In the genomic region with DNA sequence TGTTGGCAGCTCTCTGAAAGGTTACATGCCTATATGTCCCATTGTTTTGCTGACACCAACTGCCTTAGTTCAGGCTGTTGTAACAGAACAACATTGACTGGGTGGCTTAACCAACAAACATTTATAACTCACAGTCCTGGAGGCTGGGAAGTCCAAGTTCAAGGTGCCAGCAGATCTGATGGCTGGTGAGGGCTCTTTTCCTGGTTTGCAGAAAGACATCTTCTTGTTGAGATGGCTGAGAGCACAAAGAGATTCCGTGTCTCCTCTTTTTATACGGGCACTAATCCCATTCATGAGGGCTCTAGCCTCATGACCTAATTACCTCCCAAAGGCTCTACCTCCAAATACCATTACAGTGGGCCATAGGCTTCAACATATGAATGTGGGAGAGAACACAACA, we compare ENCODE assay signal across 27 cellular contexts. TPM values are rescaled to one million over a fixed set of nuclear protein-coding genes. Genes with fewer than 3 reads are reported as not detected.
DNase-seq lines count a peak whose midpoint lies in the region; ATAC-seq, FAIRE-seq and TF ChIP-seq lines count a peak whose summit lies in the region.
"Had no signal": no experiment of that assay in that cellular context is flagged by ENCODE, and none has a peak within 500 bp of the region (broad histone marks: within the 10 kb centered on the region; RNA-seq: fewer than 3 reads in every experiment).

No MANE protein-coding gene starts in this region.

- intact Hi-C loops in HepG2 (cut with micrococcal nuclease; ENCODE audit: unreplicated experiment) (no loop called here), right lobe of liver (cut with DNase I) (no loop called here)

- no peak overlapping the region for H3K4me3 Mint-ChIP-seq in activated naive CD4-positive, alpha-beta T cell treated with anti-CD3 and anti-CD28 coated beads, Interleukin-2, amount 50 U/mL, for 24 hours
- no peak overlapping the region for H3K4me3 Mint-ChIP-seq in stimulated activated effector memory CD8-positive, alpha-beta T cell treated with anti-CD3 and anti-CD28 coated beads, Interleukin-12 subunit alpha, Interleukin-12 subunit beta, amount 100 ng/mL, for 72 hours
- H3K4me3 Mint-ChIP-seq: CD14-positive monocyte; CD4-positive, alpha-beta memory T cell; CD8-positive, alpha-beta memory T cell had no signal

- POLR2A ChIA-PET in HepG2 (lab: Yijun Ruan, JAX) = no interaction called here

- H3K9me3 ChIP-seq in HepG2 (ENCODE audit: low read length) (no peaks in the 10 kb centered on the region), right lobe of liver (no peaks in the 10 kb centered on the region)
- H3K9me3 ChIP-seq: BE2C, BLaER1 had no signal

- no peaks in the 10 kb centered on the region for H3K27me3 Mint-ChIP-seq in activated naive CD4-positive, alpha-beta T cell treated with anti-CD3 and anti-CD28 coated beads, Interleukin-2, amount 50 U/mL, for 24 hours
- H3K27me3 Mint-ChIP-seq: CD8-positive, alpha-beta memory T cell had no signal

- H3K36me3 ChIP-seq in HepG2 (replicated peaks in 1 of 2; ENCODE audit: control insufficient read depth in 1 of 2, insufficient read depth in 2 of 2, low read length in 2 of 2) (no peaks in the 10 kb centered on the region), right lobe of liver (no peaks in the 10 kb centered on the region)
- H3K36me3 ChIP-seq: BE2C, BLaER1 had no signal

- in situ Hi-C loops in HepG2 (cut with HindIII; ENCODE audit: extremely low pct_ligation_motif_present, low pct_unique_long_range_greater_than_20kb) = no loop called here

- TF ChIP-seq POLR2A in HepG2 (IDR thresholded peaks at IDR 0.05; ENCODE audit: insufficient read depth in 1 of 2, low read depth in 2 of 2, low read length in 2 of 2) (no peak), right lobe of liver (IDR thresholded peaks at IDR 0.05) (no peak)

- DNase-seq in activated naive CD4-positive, alpha-beta T cell treated with anti-CD3 and anti-CD28 coated beads, Interleukin-2, amount 50 U/mL, for 16 hours = no peak
- DNase-seq in HepG2 (ENCODE audit: low spot score) (no peak), right lobe of liver (no peak), HCEC 1CT (no peak)
- DNase-seq in stimulated activated effector memory CD8-positive, alpha-beta T cell treated with anti-CD3 and anti-CD28 coated beads, Interleukin-12 subunit alpha, Interleukin-12 subunit beta, amount 100 ng/mL, for 72 hours (ENCODE audit: low spot score in 2 of 2) = no peak
- DNase-seq: 8988T; ACHN; BE2C; C1 segment of cervical spinal cord; CD4-positive, alpha-beta memory T cell; CD4-positive, CD25-positive, alpha-beta regulatory T cell; CD8-positive, alpha-beta memory T cell; COR-L47; DMS 273 treated with DMSO at 0.1 percent for 48 hours; DMS153; DMS53; DMS79; DND-41; EL; GDM1 had no signal

- peak overlapping the region; percentile 11 for H3K27ac Mint-ChIP-seq in activated naive CD4-positive, alpha-beta T cell treated with anti-CD3 and anti-CD28 coated beads, Interleukin-2, amount 50 U/mL, for 24 hours
- H3K27ac Mint-ChIP-seq in stimulated activated effector memory CD8-positive, alpha-beta T cell treated with anti-CD3 and anti-CD28 coated beads, Interleukin-12 subunit alpha, Interleukin-12 subunit beta, amount 100 ng/mL, for 72 hours = peak overlapping the region; percentile 18
- H3K27ac Mint-ChIP-seq: CD14-positive monocyte; CD8-positive, alpha-beta memory T cell had no signal

- H2AFZ ChIP-seq in HepG2 (ENCODE audit: low read length) = no peak overlapping the region

- no peak for TF ChIP-seq RAD21 in HepG2 (CRISPR knock-in tag; IDR thresholded peaks at IDR 0.05)

- TF ChIP-seq CTCF in HepG2 (CRISPR knock-in tag; IDR thresholded peaks at IDR 0.05) (no peak), right lobe of liver (IDR thresholded peaks at IDR 0.05) (no peak)

- H3K9ac ChIP-seq in HepG2 (ENCODE audit: insufficient read depth, low read depth, low read length) = no peak overlapping the region
- H3K9ac ChIP-seq: BLaER1 had no signal

- ATAC-seq in HepG2 (no peak), right lobe of liver (no peak)
- no peak for ATAC-seq in stimulated activated effector memory CD8-positive, alpha-beta T cell treated with anti-CD3 and anti-CD28 coated beads, Interleukin-12 subunit alpha, Interleukin-12 subunit beta, amount 100 ng/mL, for 72 hours
- ATAC-seq: GM12878 had no signal

- H3K4me1 Mint-ChIP-seq in activated naive CD4-positive, alpha-beta T cell treated with anti-CD3 and anti-CD28 coated beads, Interleukin-2, amount 50 U/mL, for 24 hours = peaks cover 23% of the 10 kb centered on the region
- peaks cover 13% of the 10 kb centered on the region for H3K4me1 Mint-ChIP-seq in stimulated activated effector memory CD8-positive, alpha-beta T cell treated with anti-CD3 and anti-CD28 coated beads, Interleukin-12 subunit alpha, Interleukin-12 subunit beta, amount 100 ng/mL, for 72 hours

- no peaks in the 10 kb centered on the region for H3K9me3 Mint-ChIP-seq in activated naive CD4-positive, alpha-beta T cell treated with anti-CD3 and anti-CD28 coated beads, Interleukin-2, amount 50 U/mL, for 24 hours
- no peaks in the 10 kb centered on the region for H3K9me3 Mint-ChIP-seq in stimulated activated effector memory CD8-positive, alpha-beta T cell treated with anti-CD3 and anti-CD28 coated beads, Interleukin-12 subunit alpha, Interleukin-12 subunit beta, amount 100 ng/mL, for 72 hours
- H3K9me3 Mint-ChIP-seq: CD4-positive, alpha-beta memory T cell; CD4-positive, CD25-positive, alpha-beta regulatory T cell; CD8-positive, alpha-beta memory T cell had no signal

- 94% methylated on average over 2 of the region's 2 CpGs for WGBS in HepG2 (ENCODE audit: low lambda C conversion rate)
- WGBS in right lobe of liver (ENCODE audit: insufficient coverage, low coverage, low lambda C conversion rate, missing lambda C conversion rate) = 100% methylated on average over 1 of the region's 2 CpGs

- H3K4me1 ChIP-seq in HepG2 (ENCODE audit: insufficient read depth, low read length) = peaks cover 23% of the 10 kb centered on the region
- no peaks in the 10 kb centered on the region for H3K4me1 ChIP-seq in right lobe of liver
- H3K4me1 ChIP-seq: BE2C, BLaER1 had no signal

- no peaks in the 10 kb centered on the region for H4K20me1 ChIP-seq in HepG2 (ENCODE audit: insufficient read depth, low read length)
- H4K20me1 ChIP-seq: BLaER1 had no signal

- H3K36me3 Mint-ChIP-seq in activated naive CD4-positive, alpha-beta T cell treated with anti-CD3 and anti-CD28 coated beads, Interleukin-2, amount 50 U/mL, for 24 hours = no peaks in the 10 kb centered on the region
- H3K36me3 Mint-ChIP-seq in stimulated activated effector memory CD8-positive, alpha-beta T cell treated with anti-CD3 and anti-CD28 coated beads, Interleukin-12 subunit alpha, Interleukin-12 subunit beta, amount 100 ng/mL, for 72 hours = no peaks in the 10 kb centered on the region
- H3K36me3 Mint-ChIP-seq: CD14-positive monocyte; CD4-positive, alpha-beta memory T cell; CD4-positive, CD25-positive, alpha-beta regulatory T cell had no signal

- peaks cover 0 to 8% of the 10 kb centered on the region in 2 experiments; a peak in 2 of 5 replicates for H3K27me3 ChIP-seq in HepG2 (ENCODE audit: control insufficient read depth in 1 of 2, insufficient read depth in 2 of 2, low read length in 2 of 2)
- no peaks in the 10 kb centered on the region for H3K27me3 ChIP-seq in right lobe of liver
- H3K27me3 ChIP-seq: BE2C had no signal

- FAIRE-seq in HepG2 (lab: Jason Lieb, UNC) = no peak
- FAIRE-seq: A204.1, GM12878, GM12892, GM18507 had no signal

- CTCF ChIA-PET in HepG2 (lab: Yijun Ruan, JAX; ENCODE audit: low intra/inter-chr PET ratio, low total read pairs) = no interaction called here

- H3K79me2 ChIP-seq in HepG2 (ENCODE audit: insufficient read depth, low read length) = no peaks in the 10 kb centered on the region

- no TSS peak for BruUV-seq in HepG2 (replicated peaks; lab: Mats Ljungman, UMichigan)

- no peak for TF ChIP-seq EP300 in HepG2 (IDR thresholded peaks at IDR 0.05; ENCODE audit: low read depth in 2 of 2, low read length in 2 of 2)
- TF ChIP-seq EP300 in HepG2 (CRISPR knock-in tag; IDR thresholded peaks at IDR 0.05; ENCODE audit: borderline replicate concordance) = no peak

- no peak overlapping the region for H3K27ac ChIP-seq in HepG2 (ENCODE audit: extremely low read length, insufficient read depth, low read length)
- no peak overlapping the region for H3K27ac ChIP-seq in right lobe of liver
- H3K27ac ChIP-seq: BLaER1 had no signal

- H3K4me3 ChIP-seq in HepG2 (replicated peaks in 1 of 3; ENCODE audit: insufficient read depth in 1 of 3, low read depth in 2 of 3, low read length in 3 of 3) (no peak overlapping the region), right lobe of liver (no peak overlapping the region)
- H3K4me3 ChIP-seq: BLaER1, GM12878 had no signal

- H3K4me2 ChIP-seq in HepG2 (ENCODE audit: low read depth, low read length) = no peak overlapping the region
- H3K4me2 ChIP-seq: BLaER1 had no signal

RNA-seq across cellular contexts. Expression of a gene that starts 10.2 kb away (rescaled TPM):
- total RNA-seq in HepG2 (2016; rRNA removed; fragmentation: Illumina TruSeq; extraction: Trizol) = 409 and 618 TPM in 2 replicates
- total RNA-seq in HepG2 (2016; cell fraction: cytosol; rRNA removed; fragmentation: Illumina TruSeq; extraction: Trizol; ENCODE audit: low read depth) = 56.4 and 56.9 TPM in 2 replicates
- 416 and 627 TPM in 2 replicates for total RNA-seq in HepG2 (2016; cell fraction: insoluble cytoplasmic fraction; rRNA removed; fragmentation: Illumina TruSeq; extraction: Trizol)
- total RNA-seq in HepG2 (2016; cell fraction: membrane; rRNA removed; fragmentation: Illumina TruSeq; extraction: Trizol) = 77.5 and 91.5 TPM in 2 replicates
- total RNA-seq in HepG2 (2016; cell fraction: nucleus; rRNA removed; fragmentation: Illumina TruSeq; extraction: Trizol) = 147 and 152 TPM in 2 replicates
- polyA plus RNA-seq in HepG2 (2011; rRNA removed) = 27.3 and 45.9 TPM in 2 replicates
- 14.4 and 19.7 TPM in 2 replicates for polyA plus RNA-seq in HepG2 (2011; cell fraction: cytosol; rRNA removed)
- 19.5 and 20.7 TPM in 2 replicates for polyA plus RNA-seq in HepG2 (2011; cell fraction: nucleus; rRNA removed)
- 58.4 and 155 TPM in 2 replicates for polyA plus RNA-seq in HepG2 (2012)
- polyA plus RNA-seq in HepG2 (2016; cell fraction: cytosol; fragmentation: Illumina TruSeq; extraction: Trizol; ENCODE audit: low read depth) = 80.3 and 82.5 TPM in 2 replicates
- 774 and 823 TPM in 2 replicates for polyA plus RNA-seq in HepG2 (2016; cell fraction: insoluble cytoplasmic fraction; fragmentation: Illumina TruSeq; extraction: Trizol; ENCODE audit: low read depth)
- 86.8 and 89.3 TPM in 2 replicates for polyA plus RNA-seq in HepG2 (2016; cell fraction: membrane; fragmentation: Illumina TruSeq; extraction: Trizol; ENCODE audit: low read depth)
- 316 and 323 TPM in 2 replicates for polyA plus RNA-seq in HepG2 (2016; cell fraction: nucleus; fragmentation: Illumina TruSeq; extraction: Trizol; ENCODE audit: insufficient read depth, low read depth)
- 11.3 and 32.5 TPM in 2 replicates for polyA minus RNA-seq in HepG2 (2011; rRNA and poly(A)+ RNA removed; ENCODE audit: low replicate concordance)
- polyA minus RNA-seq in HepG2 (2011; cell fraction: cytosol; rRNA and poly(A)+ RNA removed) = 18.3 and 20.7 TPM in 2 replicates
- 22.0 and 32.7 TPM in 2 replicates for polyA minus RNA-seq in HepG2 (2011; cell fraction: nucleus; rRNA and poly(A)+ RNA removed)
- 10 to 100 TPM in 1 of 6 experiments, 1 to 10 TPM in 5; 2.1 to 11.7 (median 6.8) TPM for total RNA-seq in right lobe of liver

RNA-seq across cellular contexts. Expression of a gene that starts 41.0 kb away (rescaled TPM):
- total RNA-seq in HepG2 (2016; rRNA removed; fragmentation: Illumina TruSeq; extraction: Trizol) = 6.0 and 13.2 TPM in 2 replicates
- 4.1 and 4.7 TPM in 2 replicates for total RNA-seq in HepG2 (2016; cell fraction: cytosol; rRNA removed; fragmentation: Illumina TruSeq; extraction: Trizol; ENCODE audit: low read depth)
- total RNA-seq in HepG2 (2016; cell fraction: insoluble cytoplasmic fraction; rRNA removed; fragmentation: Illumina TruSeq; extraction: Trizol) = 6.2 and 13.0 TPM in 2 replicates
- total RNA-seq in HepG2 (2016; cell fraction: membrane; rRNA removed; fragmentation: Illumina TruSeq; extraction: Trizol) = 10.2 and 10.4 TPM in 2 replicates
- total RNA-seq in HepG2 (2016; cell fraction: nucleus; rRNA removed; fragmentation: Illumina TruSeq; extraction: Trizol) = 8.2 and 9.4 TPM in 2 replicates
- 16.6 and 20.2 TPM in 2 replicates for polyA plus RNA-seq in HepG2 (2011; rRNA removed)
- polyA plus RNA-seq in HepG2 (2011; cell fraction: cytosol; rRNA removed) = 19.1 and 22.5 TPM in 2 replicates
- 17.0 and 18.5 TPM in 2 replicates for polyA plus RNA-seq in HepG2 (2011; cell fraction: nucleus; rRNA removed)
- polyA plus RNA-seq in HepG2 (2012) = 13.9 and 14.2 TPM in 2 replicates
- 2.4 TPM in 2 replicates for polyA plus RNA-seq in HepG2 (2016; cell fraction: cytosol; fragmentation: Illumina TruSeq; extraction: Trizol; ENCODE audit: low read depth)
- polyA plus RNA-seq in HepG2 (2016; cell fraction: insoluble cytoplasmic fraction; fragmentation: Illumina TruSeq; extraction: Trizol; ENCODE audit: low read depth) = 4.5 and 5.3 TPM in 2 replicates
- polyA plus RNA-seq in HepG2 (2016; cell fraction: membrane; fragmentation: Illumina TruSeq; extraction: Trizol; ENCODE audit: low read depth) = 5.2 and 5.6 TPM in 2 replicates
- polyA plus RNA-seq in HepG2 (2016; cell fraction: nucleus; fragmentation: Illumina TruSeq; extraction: Trizol; ENCODE audit: insufficient read depth, low read depth) = 19.6 and 20.2 TPM in 2 replicates
- polyA minus RNA-seq in HepG2 (2011; rRNA and poly(A)+ RNA removed; ENCODE audit: low replicate concordance) = 21.8 and 127 TPM in 2 replicates
- polyA minus RNA-seq in HepG2 (2011; cell fraction: cytosol; rRNA and poly(A)+ RNA removed) = 28.0 and 29.7 TPM in 2 replicates
- 6.8 and 10.7 TPM in 2 replicates for polyA minus RNA-seq in HepG2 (2011; cell fraction: nucleus; rRNA and poly(A)+ RNA removed)
- 1 to 10 TPM in 5 of 6 experiments, under 1 TPM in 1; 0.74 to 4.8 (median 2.4) TPM for total RNA-seq in right lobe of liver

RNA-seq across cellular contexts. Expression of a gene that starts 57.2 kb away (rescaled TPM):
- total RNA-seq in HepG2 (2016; rRNA removed; fragmentation: Illumina TruSeq; extraction: Trizol) (12.3 and 12.8 TPM in 2 replicates), right lobe of liver (under 1 TPM in 2 of 6 experiments, not detected in 4; 0.43 to 0.56 TPM)
- 5.7 TPM in 2 replicates for total RNA-seq in HepG2 (2016; cell fraction: cytosol; rRNA removed; fragmentation: Illumina TruSeq; extraction: Trizol; ENCODE audit: low read depth)
- 12.6 and 14.1 TPM in 2 replicates for total RNA-seq in HepG2 (2016; cell fraction: insoluble cytoplasmic fraction; rRNA removed; fragmentation: Illumina TruSeq; extraction: Trizol)
- 10.9 and 11.6 TPM in 2 replicates for total RNA-seq in HepG2 (2016; cell fraction: membrane; rRNA removed; fragmentation: Illumina TruSeq; extraction: Trizol)
- total RNA-seq in HepG2 (2016; cell fraction: nucleus; rRNA removed; fragmentation: Illumina TruSeq; extraction: Trizol) = 10.2 and 12.0 TPM in 2 replicates
- 2.4 and 3.8 TPM in 2 replicates for polyA plus RNA-seq in HepG2 (2011; rRNA removed)
- polyA plus RNA-seq in HepG2 (2011; cell fraction: cytosol; rRNA removed) = 2.0 and 2.5 TPM in 2 replicates
- 2.3 TPM in 2 replicates for polyA plus RNA-seq in HepG2 (2011; cell fraction: nucleus; rRNA removed)
- 1.4 and 2.3 TPM in 2 replicates for polyA plus RNA-seq in HepG2 (2012)
- polyA plus RNA-seq in HepG2 (2016; cell fraction: cytosol; fragmentation: Illumina TruSeq; extraction: Trizol; ENCODE audit: low read depth) = 2.5 and 3.0 TPM in 2 replicates
- polyA plus RNA-seq in HepG2 (2016; cell fraction: insoluble cytoplasmic fraction; fragmentation: Illumina TruSeq; extraction: Trizol; ENCODE audit: low read depth) = 12.7 and 13.5 TPM in 2 replicates
- 4.7 and 4.8 TPM in 2 replicates for polyA plus RNA-seq in HepG2 (2016; cell fraction: membrane; fragmentation: Illumina TruSeq; extraction: Trizol; ENCODE audit: low read depth)
- 7.1 and 8.3 TPM in 2 replicates for polyA plus RNA-seq in HepG2 (2016; cell fraction: nucleus; fragmentation: Illumina TruSeq; extraction: Trizol; ENCODE audit: insufficient read depth, low read depth)
- polyA minus RNA-seq in HepG2 (2011; rRNA and poly(A)+ RNA removed; ENCODE audit: low replicate concordance) = 4.6 and 20.8 TPM in 2 replicates
- polyA minus RNA-seq in HepG2 (2011; cell fraction: cytosol; rRNA and poly(A)+ RNA removed) = 2.7 and 3.9 TPM in 2 replicates
- 5.7 and 7.3 TPM in 2 replicates for polyA minus RNA-seq in HepG2 (2011; cell fraction: nucleus; rRNA and poly(A)+ RNA removed)
- total RNA-seq: CD4-positive, alpha-beta memory T cell; CD4-positive, CD25-positive, alpha-beta regulatory T cell had no signal
- polyA plus RNA-seq: CD4-positive, alpha-beta memory T cell; CD8-positive, alpha-beta memory T cell had no signal

Comparison
In these comparisons a context has a peak if more than half of its experiments do, and no peak if none do; other contexts are left out.
1. RNA of a gene that starts 10.2 kb away (total RNA-seq): 56.4 to 627 TPM in HepG2; 2.1 to 11.7 TPM in right lobe of liver; every median in the first group is over 4 times any median in the second.
2. RNA of a gene that starts 57.2 kb away (total RNA-seq): 5.7 to 14.1 TPM in HepG2; 0.43 to 0.56 TPM in right lobe of liver; every median in the first group is over 4 times any median in the second.